Comparison of ENCODE assay signal across 8 cellular contexts in genomic region chr6:135938588-135939215, GRCh38.
DNase-seq lines count a peak whose midpoint lies in the region; ATAC-seq, FAIRE-seq and TF ChIP-seq lines count a peak whose summit lies in the region.

No MANE protein-coding gene starts in this region.

- H3K4me3 Mint-ChIP-seq in nephron: peak overlapping the region in 1 of 3 experiments; percentile 29

- peak overlapping the region; percentile 84 to 96 (median 90) for H3K27ac Mint-ChIP-seq in nephron

- peak; percentile 23 to 49 (median 24) for TF ChIP-seq CTCF in nephron (IDR thresholded peaks at IDR 0.05; ENCODE audit: unreplicated experiment in 3 of 3)

- peak; percentile 33 for DNase-seq in Daoy (ENCODE audit: low read depth)
- peak; percentile 87 for DNase-seq in NCI-H446 treated with DMSO at 0.1 percent for 48 hours (lab: John Stamatoyannopoulos, UW)
- no peak for DNase-seq in ecto neural progenitor cell (ENCODE audit: low spot score)
- no peak for DNase-seq in stimulated activated naive CD8-positive, alpha-beta T cell treated with anti-CD3 and anti-CD28 coated beads, Interleukin-15, Interleukin-2, amounts not matched to agents 100 U/mL and 50 U/mL, for 24 hours
- no peak for DNase-seq in NCI-H748 (lab: John Stamatoyannopoulos, UW; ENCODE audit: unreplicated experiment)

- no peak for ATAC-seq in HG03520 (IDR thresholded peaks at IDR 0.05; ENCODE audit: unreplicated experiment)
- ATAC-seq in stimulated activated naive CD8-positive, alpha-beta T cell treated with anti-CD3 and anti-CD28 coated beads, Interleukin-15, Interleukin-2, amounts not matched to agents 100 U/mL and 50 U/mL, for 24 hours: no peak

- peaks cover 40% of the 10 kb centered on the region for H3K4me1 Mint-ChIP-seq in nephron

- peak; percentile 79 for FAIRE-seq in endometrium (lab: Jason Lieb, UNC)

- H3K27me3 Mint-ChIP-seq in nephron (ENCODE audit: low read depth): no peaks in the 10 kb centered on the region

- no peaks in the 10 kb centered on the region for H3K9me3 Mint-ChIP-seq in nephron

- H3K36me3 Mint-ChIP-seq in nephron (ENCODE audit: low read depth): no peaks in the 10 kb centered on the region

Comparison
In these comparisons a context has a peak if more than half of its experiments do, and no peak if none do; other contexts are left out.
1. DNase-seq: peak in Daoy (single experiment) and NCI-H446 treated with DMSO at 0.1 percent for 48 hours (single experiment); none in ecto neural progenitor cell (single experiment), stimulated activated naive CD8-positive, alpha-beta T cell treated with anti-CD3 and anti-CD28 coated beads, Interleukin-15, Interleukin-2, amounts not matched to agents 100 U/mL and 50 U/mL, for 24 hours (single experiment) and NCI-H748 (single experiment).